Comparison of ENCODE assay signal across 12 cellular contexts in genomic region chr12:50569321-50569720, GRCh38.
DNase-seq lines count a peak whose midpoint lies in the region; ATAC-seq and TF ChIP-seq lines count a peak whose summit lies in the region.
"Had no signal": no experiment of that assay in that cellular context is flagged by ENCODE, and none has a peak within 500 bp of the region (broad histone marks: within the 10 kb centered on the region; RNA-seq: fewer than 3 reads in every experiment).

No MANE protein-coding gene starts in this region.

- DNase-seq in heart right ventricle (peak in 1 of 2 donors; percentile 25), osteoblast (ENCODE audit: insufficient read length, low spot score, missing footprints) (peak; percentile 80), NCI-H187 (lab: John Stamatoyannopoulos, UW) (no peak), GM13977 (ENCODE audit: low spot score) (no peak)
- DNase-seq: immature natural killer cell, NCI-H510A treated with DMSO at 0.1 percent for 48 hours, SIG-M5 had no signal

- H3K36me3 ChIP-seq in BLaER1 treated with 17β-estradiol and CSF1 and Interleukin-3, amounts not matched to agents 10 nM and 100 nM: peaks cover 0 to 20% (median 6%) of the 10 kb centered on the region in 11 experiments; a peak in 11 of 22 replicates
- H3K36me3 ChIP-seq in heart right ventricle (no peaks in the 10 kb centered on the region), osteoblast (ENCODE audit: insufficient read depth, low read length) (no peaks in the 10 kb centered on the region)

- H3K9ac ChIP-seq in BLaER1 treated with 17β-estradiol and CSF1 and Interleukin-3, amounts not matched to agents 10 nM and 100 nM: peak overlapping the region in 3 of 11 experiments; percentile 31 to 59 (median 35); a peak in 1 of 22 replicates

- H4K20me1 ChIP-seq in BLaER1 treated with 17β-estradiol and CSF1 and Interleukin-3, amounts not matched to agents 10 nM and 100 nM: peaks cover 0 to 30% (median 0%) of the 10 kb centered on the region in 11 experiments; a peak in 5 of 22 replicates
- no peaks in the 10 kb centered on the region for H4K20me1 ChIP-seq in osteoblast (ENCODE audit: insufficient read depth, low read length)

- peaks cover 54% of the 10 kb centered on the region for H3K79me2 ChIP-seq in osteoblast (ENCODE audit: insufficient read depth, low read length)

- peaks cover 7 to 99% (median 87%) of the 10 kb centered on the region in 10 experiments; a peak in 18 of 20 replicates for H3K4me1 ChIP-seq in BLaER1 treated with 17β-estradiol and CSF1 and Interleukin-3, amounts not matched to agents 10 nM and 100 nM
- H3K4me1 ChIP-seq in heart right ventricle (peaks cover 5 to 81% (median 56%) of the 10 kb centered on the region in 9 donors), osteoblast (ENCODE audit: insufficient read depth, low read length) (peaks cover 34% of the 10 kb centered on the region)

- TF ChIP-seq CTCF in VCaP (conservative IDR thresholded peaks at IDR 0.05): no peak
- no peak for TF ChIP-seq CTCF in heart right ventricle (IDR thresholded peaks at IDR 0.05)
- TF ChIP-seq CTCF in osteoblast (IDR thresholded peaks at IDR 0.05; ENCODE audit: extremely low read depth, low read depth, low read length): no peak
- no peak for TF ChIP-seq CTCF in GM13977 (IDR thresholded peaks at IDR 0.05; ENCODE audit: extremely low read depth, insufficient read depth, missing control alignments)

- in situ Hi-C loops in GM13977 (cut with MboI; ENCODE audit: low pct_unique_long_range_greater_than_20kb, low sequenced_read_pairs, unreplicated experiment): no loop called here

- H3K27me3 ChIP-seq in BLaER1 treated with 17β-estradiol and CSF1 and Interleukin-3, amounts not matched to agents 10 nM and 100 nM: no peaks in the 10 kb centered on the region
- H3K27me3 ChIP-seq in heart right ventricle (no peaks in the 10 kb centered on the region), osteoblast (ENCODE audit: insufficient read depth, low read length) (no peaks in the 10 kb centered on the region)

- H3K4me3 ChIP-seq in BLaER1 treated with 17β-estradiol and CSF1 and Interleukin-3, amounts not matched to agents 10 nM and 100 nM: no peak overlapping the region
- no peak overlapping the region for H3K4me3 ChIP-seq in heart right ventricle
- H3K4me3 ChIP-seq in osteoblast (ENCODE audit: insufficient read depth, low read length): no peak overlapping the region

- no peak overlapping the region for H2AFZ ChIP-seq in osteoblast (ENCODE audit: low read length)

- intact Hi-C loops in heart right ventricle (cut with DNase I): loop anchor here in 2 of 10 donors (5.0 kb wide), 3 partner anchors 33 to 62 kb away; no protein-coding TSS in a partner anchor

- peak in 6 of 8 donors; percentile 38 to 75 (median 60) for ATAC-seq in heart right ventricle
- no peak for ATAC-seq in GM18861 (IDR thresholded peaks at IDR 0.05; ENCODE audit: unreplicated experiment)
- ATAC-seq in GM19397 (IDR thresholded peaks at IDR 0.05; ENCODE audit: unreplicated experiment): no peak
- ATAC-seq: natural killer cell treated with Interleukin-12 subunit alpha and Interleukin-12 subunit beta and Interleukin-15 and Interleukin-18, amount 100 ng/mL, for 72 hours had no signal

- H3K4me2 ChIP-seq in BLaER1 treated with 17β-estradiol and CSF1 and Interleukin-3, amounts not matched to agents 10 nM and 100 nM: peak overlapping the region in 7 of 11 experiments; percentile 20 to 88 (median 84); a peak in 11 of 22 replicates
- H3K4me2 ChIP-seq in osteoblast (ENCODE audit: insufficient read depth, low read length): peak overlapping the region; percentile 20

- peaks cover 0 to 39% (median 12%) of the 10 kb centered on the region in 11 experiments; a peak in 16 of 22 replicates for H3K9me3 ChIP-seq in BLaER1 treated with 17β-estradiol and CSF1 and Interleukin-3, amounts not matched to agents 10 nM and 100 nM (replicated peaks in 1 of 11)
- H3K9me3 ChIP-seq in heart right ventricle: no peaks in the 10 kb centered on the region
- H3K9me3 ChIP-seq in osteoblast (ENCODE audit: low read depth, low read length): no peaks in the 10 kb centered on the region

- peak overlapping the region in 10 of 11 experiments; percentile 43 to 99 (median 94); a peak in 16 of 22 replicates for H3K27ac ChIP-seq in BLaER1 treated with 17β-estradiol and CSF1 and Interleukin-3, amounts not matched to agents 10 nM and 100 nM
- H3K27ac ChIP-seq in VCaP (peak overlapping the region; percentile 45), heart right ventricle (peak overlapping the region in 7 of 10 donors; percentile 7 to 78 (median 65)), osteoblast (ENCODE audit: low read depth, low read length) (no peak overlapping the region)

- 40 to 43% methylated on average over 2 of the region's 2 CpGs for WGBS in heart right ventricle, 2 donors

Comparison
In these comparisons a context has a peak if more than half of its experiments do, and no peak if none do; other contexts are left out.
1. ATAC-seq: peak in heart right ventricle (6 of 8); none in GM18861 (single experiment) and GM19397 (single experiment).